8 cellular contexts compared by ENCODE assay signal in genomic region chr17:81713004-81713555, GRCh38. TPM values are rescaled to one million over a fixed set of nuclear protein-coding genes. Genes with fewer than 3 reads are reported as not detected.
DNase-seq lines count a peak whose midpoint lies in the region; ATAC-seq and TF ChIP-seq lines count a peak whose summit lies in the region.

No MANE protein-coding gene starts in this region.

- peaks cover 3% of the 10 kb centered on the region; the same call in 1 of the 2 replicates for H3K9me3 ChIP-seq in SJSA1 (replicated peaks)

- DNase-seq in SJSA1 (ENCODE audit: low read depth in 1 of 2, low spot score in 2 of 2) (peak in 1 of 2 experiments; percentile 35), foreskin fibroblast (peak in 1 of 2 donors; percentile 49), retina (peak; percentile 68), NOMO-1 (lab: John Stamatoyannopoulos, UW; ENCODE audit: unreplicated experiment in 2 of 2) (no peak), NOMO-1 treated with dmso at 0.1 percent for 144 hours (lab: John Stamatoyannopoulos, UW; ENCODE audit: unreplicated experiment) (no peak)
- DNase-seq in activated CD4-positive, CD25-positive, alpha-beta regulatory T cell treated with anti-CD3 and anti-CD28 coated beads, Interleukin-2, amount 50 U/mL, for 72 hours = no peak

- H3K27ac ChIP-seq in SJSA1 = no peak overlapping the region

- H3K4me3 ChIP-seq in GM12875 (ENCODE audit: low read depth, low read length) (peak overlapping the region; percentile 72), SJSA1 (peak overlapping the region; percentile 95), foreskin fibroblast (ENCODE audit: low read depth in 1 of 2, low read length in 2 of 2) (peak overlapping the region; percentile 54 to 60)

- H3K27me3 ChIP-seq in SJSA1 (replicated peaks) = no peaks in the 10 kb centered on the region

- ATAC-seq in GM18498 (IDR thresholded peaks at IDR 0.05; ENCODE audit: unreplicated experiment) = no peak

- TF ChIP-seq CTCF in GM12875 (IDR thresholded peaks at IDR 0.05; ENCODE audit: borderline replicate concordance, insufficient read depth, low read depth, low read length) (no peak), foreskin fibroblast (IDR thresholded peaks at IDR 0.05; ENCODE audit: low read depth, low read length) (no peak)

- peaks cover 31% of the 10 kb centered on the region for H3K36me3 ChIP-seq in SJSA1

- H3K4me1 ChIP-seq in SJSA1 (replicated peaks) = peaks cover 27% of the 10 kb centered on the region

RNA-seq across cellular contexts. Expression of gene SLC25A10, which starts 1.0 kb away (rescaled TPM):
- total RNA-seq in SJSA1 (2014; rRNA removed; shearing (Covaris generic)) = 26.5 and 29.2 TPM in 2 replicates

RNA-seq across cellular contexts. Expression of gene MRPL12, which starts 9.9 kb away (rescaled TPM):
- 19.5 and 34.3 TPM in 2 replicates for total RNA-seq in SJSA1 (2014; rRNA removed; shearing (Covaris generic))

RNA-seq across cellular contexts. Expression of gene HGS, which starts 29.3 kb away (rescaled TPM):
- total RNA-seq in SJSA1 (2014; rRNA removed; shearing (Covaris generic)) = 126 and 146 TPM in 2 replicates

RNA-seq across cellular contexts. Expression of gene ARL16, which starts 29.5 kb away (rescaled TPM):
- total RNA-seq in SJSA1 (2014; rRNA removed; shearing (Covaris generic)) = 41.0 and 53.3 TPM in 2 replicates

RNA-seq across cellular contexts. Expression of gene CCDC137, which starts 46.5 kb away (rescaled TPM):
- total RNA-seq in SJSA1 (2014; rRNA removed; shearing (Covaris generic)) = 41.2 and 48.5 TPM in 2 replicates
